8 cellular contexts compared by ENCODE assay signal in genomic region chr3:195989921-195990840, GRCh38.
DNase-seq lines count a peak whose midpoint lies in the region; ATAC-seq and TF ChIP-seq lines count a peak whose summit lies in the region.
"Not testable (repeated sequence)": the region's sequence is repeated elsewhere in the genome, so short reads cannot be mapped to it uniquely, and the experiment has no call there.

No MANE protein-coding gene starts in this region.

- not testable (repeated sequence) for H3K9me3 ChIP-seq in skeletal muscle satellite cell (replicated peaks; ENCODE audit: low read length)

- peak overlapping the region; percentile 70 for H3K27ac ChIP-seq in urinary bladder (ENCODE audit: low read depth)

- not testable (repeated sequence) for H3K4me1 ChIP-seq in skeletal muscle satellite cell (ENCODE audit: control insufficient read depth, insufficient read depth, low read length); urinary bladder (ENCODE audit: insufficient read depth)

- ATAC-seq in GM18502 (IDR thresholded peaks at IDR 0.05; ENCODE audit: poor library complexity, unreplicated experiment) (peak; percentile 86), HG02588 (IDR thresholded peaks at IDR 0.05; ENCODE audit: unreplicated experiment) (peak; percentile 84)

- TF ChIP-seq CTCF in kidney epithelial cell (IDR thresholded peaks at IDR 0.05; ENCODE audit: insufficient read depth, low read length, poor library complexity, severe bottlenecking): not testable (repeated sequence)

- peak overlapping the region; percentile 91 for H3K9ac ChIP-seq in skeletal muscle satellite cell (ENCODE audit: low read depth, low read length)

- peak overlapping the region; percentile 82 for H3K4me2 ChIP-seq in skeletal muscle satellite cell (ENCODE audit: low read length)

- H3K36me3 ChIP-seq in kidney epithelial cell (ENCODE audit: control insufficient read depth, insufficient read depth, low read length); skeletal muscle satellite cell (ENCODE audit: insufficient read depth, low read length); urinary bladder (ENCODE audit: insufficient read depth): not testable (repeated sequence)

- DNase-seq in LoVo (ENCODE audit: low spot score) (peak; percentile 88), dermis microvascular lymphatic vessel endothelial cell (ENCODE audit: low read depth in 2 of 2) (peak; percentile 73 to 83), kidney epithelial cell (ENCODE audit: low read depth) (peak; percentile 4)
- DNase-seq in activated CD8-positive, alpha-beta memory T cell treated with anti-CD3 and anti-CD28 coated beads for 4 hours (ENCODE audit: low read depth in 2 of 2): peak; percentile 87 to 88

- WGBS in urinary bladder: 1% methylated on average over 90 of the region's 107 CpGs

- H3K4me3 ChIP-seq in kidney epithelial cell (ENCODE audit: low read depth, low read length): peak overlapping the region; percentile 60
- peak overlapping the region; percentile 78 for H3K4me3 ChIP-seq in skeletal muscle satellite cell (ENCODE audit: low read length)
- peak overlapping the region; percentile 63 for H3K4me3 ChIP-seq in urinary bladder (ENCODE audit: low read depth, low read length)

- H3K27me3 ChIP-seq in kidney epithelial cell (ENCODE audit: control insufficient read depth, insufficient read depth, low read length); skeletal muscle satellite cell (ENCODE audit: control insufficient read depth, insufficient read depth, low read length): not testable (repeated sequence)

Comparison
In these comparisons a context has a peak if more than half of its experiments do, and no peak if none do; other contexts are left out.
1. Peak in every context shown above with its lines: DNase-seq, ATAC-seq, H3K4me3 ChIP-seq and H3K27ac ChIP-seq.
2. DNase-seq: peak in every context shown above with its lines; median percentile 88 in LoVo; 88 in activated CD8-positive, alpha-beta memory T cell treated with anti-CD3 and anti-CD28 coated beads for 4 hours; 78 in dermis microvascular lymphatic vessel endothelial cell; 4 in kidney epithelial cell.